19 cellular contexts compared by ENCODE assay signal in the genomic region with DNA sequence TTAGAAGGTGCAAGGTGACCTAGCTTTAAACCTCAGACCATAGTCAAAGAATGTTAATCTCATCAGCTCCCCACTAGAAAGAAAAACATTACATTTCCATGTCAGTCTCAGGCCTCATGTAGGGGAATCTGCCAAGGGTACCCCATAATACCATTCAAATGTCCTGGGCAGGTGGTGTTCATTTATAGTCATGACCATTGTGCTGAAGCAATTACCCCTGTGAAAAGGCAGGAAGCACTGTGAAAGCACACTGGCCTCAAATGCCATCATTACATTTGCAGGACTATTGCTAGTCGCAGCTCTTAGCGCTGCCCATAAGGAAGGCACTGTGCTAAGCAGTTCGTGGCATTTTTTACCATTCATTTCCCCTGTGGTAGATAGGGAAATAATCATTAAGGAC.
"Had no signal": no experiment of that assay in that cellular context is flagged by ENCODE, and none has a peak within 500 bp of the region (broad histone marks: within the 10 kb centered on the region; RNA-seq: fewer than 3 reads in every experiment).

No MANE protein-coding gene starts in this region.

- H3K9me3 Mint-ChIP-seq: activated naive CD8-positive, alpha-beta T cell treated with anti-CD3 and anti-CD28 coated beads for 36 hours; activated T-helper 1 cell treated with anti-CD3 and anti-CD28 coated beads, Interleukin-12 subunit alpha, Interleukin-12 subunit beta, Interleukin-2, Interleukin-4 antibody, amounts not matched to agents 30 ng/mL and 10 ng/mL and 1 ng/mL, durations not matched to agents 14 hours and 24 hours and 36 hours; dendritic cell treated with granulocyte-macrophage colony-stimulating factor and Interleukin-4, amounts not matched to agents 40 ng/mL and 50 ng/mL, for 4 days; effector memory CD8-positive, alpha-beta T cell; stimulated activated naive B cell treated with anti-CD40 and anti-IgM and Interleukin-4, amounts not matched to agents 10 μg/mL and 1 μg/mL and 100 μg/mL, for 72 hours; T-helper 2 cell treated with Interferon-gamma antibody and Interleukin-4, amounts not matched to agents 5 μg/mL and 100 μg/mL, for 36 hours had no signal

- H3K36me3 Mint-ChIP-seq: activated naive CD8-positive, alpha-beta T cell treated with anti-CD3 and anti-CD28 coated beads for 36 hours; natural killer cell treated with Interleukin-12 subunit alpha and Interleukin-12 subunit beta and Interleukin-15 and Interleukin-18, amount 100 ng/mL, for 72 hours; stimulated activated naive B cell treated with anti-CD40 and anti-IgM and Interleukin-4, amounts not matched to agents 10 μg/mL and 1 μg/mL and 100 μg/mL, for 72 hours had no signal

- H3K27ac ChIP-seq: breast epithelium, epithelial cell of prostate, gastroesophageal sphincter, right atrium auricular region, thyroid gland, uterus had no signal

- H3K4me1 Mint-ChIP-seq: activated naive CD8-positive, alpha-beta T cell treated with anti-CD3 and anti-CD28 coated beads for 36 hours; stimulated activated naive B cell treated with anti-CD40 and anti-IgM and Interleukin-4, amounts not matched to agents 10 μg/mL and 1 μg/mL and 100 μg/mL, for 72 hours had no signal

- H3K27me3 ChIP-seq: breast epithelium, gastroesophageal sphincter, right atrium auricular region, thyroid gland, uterus had no signal

- H3K9me3 ChIP-seq: breast epithelium, gastroesophageal sphincter, right atrium auricular region, thyroid gland, uterus had no signal

- H3K4me3 Mint-ChIP-seq: activated naive CD8-positive, alpha-beta T cell treated with anti-CD3 and anti-CD28 coated beads for 36 hours; activated T-helper 1 cell treated with anti-CD3 and anti-CD28 coated beads, Interleukin-12 subunit alpha, Interleukin-12 subunit beta, Interleukin-2, Interleukin-4 antibody, amounts not matched to agents 30 ng/mL and 10 ng/mL and 1 ng/mL, durations not matched to agents 14 hours and 24 hours and 36 hours; dendritic cell treated with granulocyte-macrophage colony-stimulating factor and Interleukin-4, amounts not matched to agents 40 ng/mL and 50 ng/mL, for 4 days; effector memory CD8-positive, alpha-beta T cell; natural killer cell treated with Interleukin-12 subunit alpha and Interleukin-12 subunit beta and Interleukin-15 and Interleukin-18, amount 100 ng/mL, for 72 hours; stimulated activated naive B cell treated with anti-CD40 and anti-IgM and Interleukin-4, amounts not matched to agents 10 μg/mL and 1 μg/mL and 100 μg/mL, for 72 hours; T-helper 2 cell treated with Interferon-gamma antibody and Interleukin-4, amounts not matched to agents 5 μg/mL and 100 μg/mL, for 36 hours had no signal

- H3K4me3 ChIP-seq: breast epithelium, gastroesophageal sphincter, right atrium auricular region, thyroid gland, uterus had no signal

- ATAC-seq: effector memory CD8-positive, alpha-beta T cell; gastroesophageal sphincter; natural killer cell treated with Interleukin-12 subunit alpha and Interleukin-12 subunit beta and Interleukin-15 and Interleukin-18, amount 100 ng/mL, for 72 hours; stimulated activated naive B cell treated with anti-CD40 and anti-IgM and Interleukin-4, amounts not matched to agents 10 μg/mL and 1 μg/mL and 100 μg/mL, for 72 hours had no signal

- H3K36me3 ChIP-seq: breast epithelium, gastroesophageal sphincter, right atrium auricular region, thyroid gland, uterus had no signal

- DNase-seq: activated CD4-positive, alpha-beta T cell treated with anti-CD3 and anti-CD28 coated beads, Interleukin-2, amount 50 U/mL, for 1 hour; activated CD8-positive, alpha-beta memory T cell treated with anti-CD3 and anti-CD28 coated beads for 24 hours; activated naive CD8-positive, alpha-beta T cell treated with anti-CD3 and anti-CD28 coated beads for 36 hours; anterior cingulate cortex; cerebellar nuclear complex; effector memory CD8-positive, alpha-beta T cell; occipital lobe; stimulated activated CD4-positive, alpha-beta T cell treated with anti-CD3 and anti-CD28 coated beads, Interleukin-2, amount 100 ng/mL, for 48 hours; stimulated activated naive B cell treated with anti-CD40 and anti-IgM and Interleukin-4, amounts not matched to agents 10 μg/mL and 1 μg/mL and 100 μg/mL, for 72 hours; thyroid gland; uterus had no signal

- H3K27ac Mint-ChIP-seq: activated naive CD8-positive, alpha-beta T cell treated with anti-CD3 and anti-CD28 coated beads for 36 hours; activated T-helper 1 cell treated with anti-CD3 and anti-CD28 coated beads, Interleukin-12 subunit alpha, Interleukin-12 subunit beta, Interleukin-2, Interleukin-4 antibody, amounts not matched to agents 30 ng/mL and 10 ng/mL and 1 ng/mL, durations not matched to agents 14 hours and 24 hours and 36 hours; dendritic cell treated with granulocyte-macrophage colony-stimulating factor and Interleukin-4, amounts not matched to agents 40 ng/mL and 50 ng/mL, for 4 days; effector memory CD8-positive, alpha-beta T cell; natural killer cell treated with Interleukin-12 subunit alpha and Interleukin-12 subunit beta and Interleukin-15 and Interleukin-18, amount 100 ng/mL, for 72 hours; stimulated activated naive B cell treated with anti-CD40 and anti-IgM and Interleukin-4, amounts not matched to agents 10 μg/mL and 1 μg/mL and 100 μg/mL, for 72 hours; T-helper 2 cell treated with Interferon-gamma antibody and Interleukin-4, amounts not matched to agents 5 μg/mL and 100 μg/mL, for 36 hours had no signal

- H3K4me1 ChIP-seq: breast epithelium, thyroid gland, uterus had no signal
